In genomic region chr3:165624761-165625160, GRCh38 we compare ENCODE assay signal across 7 cellular contexts.
DNase-seq lines count a peak whose midpoint lies in the region; ATAC-seq and TF ChIP-seq lines count a peak whose summit lies in the region.

No MANE protein-coding gene starts in this region.

- H3K9me3 ChIP-seq in osteoblast (ENCODE audit: low read depth, low read length) (no peaks in the 10 kb centered on the region), testis (no peaks in the 10 kb centered on the region)

- TF ChIP-seq CTCF in GM12873 (IDR thresholded peaks at IDR 0.05; ENCODE audit: insufficient read depth, low read depth, low read length, missing control alignments) (peak; percentile 26), NB4 (IDR thresholded peaks at IDR 0.05; ENCODE audit: low read depth, low read length) (peak; percentile 13), cardiac fibroblast (IDR thresholded peaks at IDR 0.05; ENCODE audit: low read depth, low read length) (peak; percentile 69), osteoblast (IDR thresholded peaks at IDR 0.05; ENCODE audit: extremely low read depth, low read depth, low read length) (no peak), testis (IDR thresholded peaks at IDR 0.05) (no peak)

- intact Hi-C loops in testis (cut with DNase I; ENCODE audit: low total_unique reads): no loop called here

- ATAC-seq in GM18861 (IDR thresholded peaks at IDR 0.05; ENCODE audit: unreplicated experiment): no peak

- WGBS in testis, 2 donors: 83% methylated on average over 3 of the region's 3 CpGs

- no peak overlapping the region for H3K4me2 ChIP-seq in osteoblast (ENCODE audit: insufficient read depth, low read length)

- no peaks in the 10 kb centered on the region for H3K79me2 ChIP-seq in osteoblast (ENCODE audit: insufficient read depth, low read length)

- no peaks in the 10 kb centered on the region for H4K20me1 ChIP-seq in osteoblast (ENCODE audit: insufficient read depth, low read length)

- H3K27me3 ChIP-seq in osteoblast (ENCODE audit: insufficient read depth, low read length): no peaks in the 10 kb centered on the region
- H3K27me3 ChIP-seq in testis: no peaks in the 10 kb centered on the region

- H3K4me3 ChIP-seq in NB4 (ENCODE audit: low read depth, low read length) (no peak overlapping the region), cardiac fibroblast (replicated peaks in 1 of 2; ENCODE audit: low read depth in 2 of 2, low read length in 2 of 2) (no peak overlapping the region), osteoblast (ENCODE audit: insufficient read depth, low read length) (no peak overlapping the region), testis (no peak overlapping the region)

- H3K27ac ChIP-seq in osteoblast (ENCODE audit: low read depth, low read length) (no peak overlapping the region), testis (no peak overlapping the region)

- peak; percentile 6 for DNase-seq in NB4 (ENCODE audit: low read depth)
- peak; percentile 10 to 49 for DNase-seq in cardiac fibroblast (ENCODE audit: low read depth in 2 of 2)
- DNase-seq in osteoblast (ENCODE audit: insufficient read length, low spot score, missing footprints): peak; percentile 53
- no peak for DNase-seq in occipital lobe (lab: John Stamatoyannopoulos, UW)
- DNase-seq in testis: no peak

- TF ChIP-seq POLR2A in NB4 (IDR thresholded peaks at IDR 0.05; ENCODE audit: extremely low read depth, insufficient read length): no peak
- no peak for TF ChIP-seq POLR2A in testis (IDR thresholded peaks at IDR 0.05)

- no peaks in the 10 kb centered on the region for H3K36me3 ChIP-seq in osteoblast (ENCODE audit: insufficient read depth, low read length)
- H3K36me3 ChIP-seq in testis (ENCODE audit: low read depth, missing control alignments): no peaks in the 10 kb centered on the region

- no peaks in the 10 kb centered on the region for H3K4me1 ChIP-seq in osteoblast (ENCODE audit: insufficient read depth, low read length)
- H3K4me1 ChIP-seq in testis: no peaks in the 10 kb centered on the region

- H2AFZ ChIP-seq in osteoblast (ENCODE audit: low read length): no peak overlapping the region

Comparison
In these comparisons a context has a peak if more than half of its experiments do, and no peak if none do; other contexts are left out.
1. CTCF ChIP-seq: peak in GM12873 (single experiment), NB4 (single experiment) and cardiac fibroblast (single experiment); none in osteoblast (single experiment) and testis (0 of 3).
2. DNase-seq: peak in NB4 (single experiment), cardiac fibroblast (2 of 2) and osteoblast (single experiment); none in occipital lobe (single experiment) and testis (single experiment).